Comparison of ENCODE assay signal across 27 cellular contexts in the genomic region with DNA sequence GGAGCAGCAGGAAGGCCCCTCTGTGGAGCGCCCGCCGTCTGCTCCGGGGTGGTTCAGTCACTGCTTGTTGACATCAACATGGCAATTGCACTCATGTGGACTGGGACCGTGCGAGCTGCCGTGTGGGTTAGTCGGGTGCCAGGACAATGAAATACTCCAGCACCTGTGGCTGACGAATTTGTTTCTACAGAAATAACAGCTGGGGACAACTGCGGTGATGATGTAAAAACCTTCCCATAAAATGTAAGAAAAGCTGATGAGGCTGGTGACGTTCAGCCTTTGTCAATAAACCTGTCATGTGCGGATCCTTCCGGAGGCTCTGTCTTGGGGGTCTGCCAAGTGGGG. TPM values are rescaled to one million over a fixed set of nuclear protein-coding genes. Genes with fewer than 3 reads are reported as not detected.
"Had no signal": no experiment of that assay in that cellular context is flagged by ENCODE, and none has a peak within 500 bp of the region (broad histone marks: within the 10 kb centered on the region; RNA-seq: fewer than 3 reads in every experiment).

No MANE protein-coding gene starts in this region.

- H3K4me1 ChIP-seq: foreskin keratinocyte, pancreas, uterus had no signal

- H3K27me3 ChIP-seq: dorsolateral prefrontal cortex, esophagus muscularis mucosa, gastroesophageal sphincter, heart left ventricle, pancreas, testis, tibial nerve, upper lobe of left lung, uterus had no signal

- H3K9me3 ChIP-seq: esophagus muscularis mucosa, gastroesophageal sphincter, heart left ventricle, pancreas, testis, tibial nerve, upper lobe of left lung, uterus had no signal

- DNase-seq: caudate nucleus; cerebellar nuclear complex; dorsolateral prefrontal cortex; effector CD4-positive, alpha-beta T cell; foreskin keratinocyte; heart left ventricle; hippocampal formation; immature natural killer cell; islet precursor cell; mesenchymal stem cell; midbrain; naive thymus-derived CD4-positive, alpha-beta T cell; nephron progenitor cell; stimulated activated CD4-positive, alpha-beta T cell treated with anti-CD3 and anti-CD28 coated beads, Interleukin-2, amount 100 ng/mL, for 24 hours; stimulated activated CD4-positive, alpha-beta T cell treated with anti-CD3 and anti-CD28 coated beads, Interleukin-4, amount 100 ng/mL, for 24 hours; stimulated activated naive CD4-positive, alpha-beta T cell treated with Interleukin-2 at 50 U/mL for 16 hours; testis; uterus had no signal

- ATAC-seq: foreskin keratinocyte; gastroesophageal sphincter; heart left ventricle; naive thymus-derived CD4-positive, alpha-beta T cell; pancreas; sciatic nerve; stimulated activated effector memory CD8-positive, alpha-beta T cell treated with anti-CD3 and anti-CD28 coated beads, Interleukin-12 subunit alpha, Interleukin-12 subunit beta, amount 100 ng/mL, for 72 hours had no signal

- H3K36me3 ChIP-seq: pancreas, uterus had no signal

- H3K27ac ChIP-seq: esophagus muscularis mucosa, foreskin keratinocyte, gastroesophageal sphincter, heart left ventricle, pancreas, testis, tibial nerve, upper lobe of left lung, uterus had no signal

- H3K4me3 ChIP-seq: esophagus muscularis mucosa, gastroesophageal sphincter, heart left ventricle, pancreas, testis, tibial nerve, upper lobe of left lung, uterus had no signal

- FAIRE-seq: colon, endothelial cell of umbilical vein, pancreas had no signal

RNA-seq across cellular contexts. Expression of gene GPR146, which starts 49.1 kb away (rescaled TPM):
- total RNA-seq: foreskin keratinocyte had no signal
- polyA plus RNA-seq: foreskin keratinocyte had no signal
